In the genomic region with DNA sequence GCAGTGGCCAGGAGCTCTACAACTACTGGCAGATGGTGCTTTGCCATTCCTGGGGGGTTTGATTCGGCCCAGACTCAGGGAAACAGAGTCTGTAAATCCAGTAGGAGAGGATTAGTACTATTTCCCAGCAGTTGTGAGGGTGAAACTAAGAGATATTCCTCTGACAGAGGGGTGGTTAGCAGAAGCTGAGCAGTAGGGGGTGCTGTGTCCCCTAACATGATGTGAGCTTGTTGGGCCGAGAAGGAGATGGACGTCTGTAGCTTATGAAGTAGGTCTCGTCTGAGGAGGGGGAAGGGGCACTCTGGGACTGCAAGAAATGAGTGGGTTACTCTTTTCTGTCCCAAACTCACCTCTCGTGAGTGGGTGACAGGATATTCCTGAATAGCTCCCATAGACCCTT, we compare ENCODE assay signal across 9 cellular contexts.
DNase-seq lines count a peak whose midpoint lies in the region; ATAC-seq lines count a peak whose summit lies in the region.
"Had no signal": no experiment of that assay in that cellular context is flagged by ENCODE, and none has a peak within 500 bp of the region (broad histone marks: within the 10 kb centered on the region; RNA-seq: fewer than 3 reads in every experiment).

No MANE protein-coding gene starts in this region.

- intact Hi-C loops in right cardiac atrium (cut with DNase I), result no loop called here

- no peaks in the 10 kb centered on the region for H3K27me3 ChIP-seq in right cardiac atrium (ENCODE audit: control insufficient read depth, insufficient read depth)
- H3K27me3 ChIP-seq: Peyer's patch had no signal

- H3K9me3 ChIP-seq in right cardiac atrium (ENCODE audit: control insufficient read depth, low read length), result no peaks in the 10 kb centered on the region
- H3K9me3 ChIP-seq: Peyer's patch had no signal

- no peaks in the 10 kb centered on the region for H3K4me1 ChIP-seq in right cardiac atrium (ENCODE audit: control insufficient read depth, insufficient read depth, low read length)
- H3K4me1 ChIP-seq: Peyer's patch had no signal

- no peak overlapping the region for H3K27ac ChIP-seq in right cardiac atrium (ENCODE audit: low read length)
- H3K27ac ChIP-seq: Peyer's patch had no signal

- no peak overlapping the region for H3K4me3 ChIP-seq in right cardiac atrium (ENCODE audit: low read length)
- H3K4me3 ChIP-seq: Peyer's patch had no signal

- WGBS in right cardiac atrium, result 42% methylated on average over 5 of the region's 5 CpGs

- DNase-seq in EL, result peak; percentile 22
- DNase-seq in RPMI8226, result peak; percentile 71
- DNase-seq in right cardiac atrium, result peak; percentile 44 to 73 (median 59)
- no peak for DNase-seq in NCI-H1105 (lab: John Stamatoyannopoulos, UW)
- DNase-seq in D341Med (ENCODE audit: low spot score), result no peak
- DNase-seq in activated T-cell treated with anti-CD3 and anti-CD28 coated beads, Interleukin-2, amount 50 U/mL, for 1 hour, result no peak

- peak; percentile 99 for ATAC-seq in GM19372 (IDR thresholded peaks at IDR 0.05; ENCODE audit: low read depth, unreplicated experiment)
- ATAC-seq in HG03196 (IDR thresholded peaks at IDR 0.05; ENCODE audit: unreplicated experiment), result peak; percentile 95
- peak in 1 of 2 donors; percentile 68 for ATAC-seq in right cardiac atrium

Comparison
In these comparisons a context has a peak if more than half of its experiments do, and no peak if none do; other contexts are left out.
1. DNase-seq: peak in EL (single experiment), RPMI8226 (single experiment) and right cardiac atrium (3 of 3); none in NCI-H1105 (single experiment), D341Med (single experiment) and activated T-cell treated with anti-CD3 and anti-CD28 coated beads, Interleukin-2, amount 50 U/mL, for 1 hour (single experiment).